ENCODE assay signal across 13 cellular contexts in the genomic region with DNA sequence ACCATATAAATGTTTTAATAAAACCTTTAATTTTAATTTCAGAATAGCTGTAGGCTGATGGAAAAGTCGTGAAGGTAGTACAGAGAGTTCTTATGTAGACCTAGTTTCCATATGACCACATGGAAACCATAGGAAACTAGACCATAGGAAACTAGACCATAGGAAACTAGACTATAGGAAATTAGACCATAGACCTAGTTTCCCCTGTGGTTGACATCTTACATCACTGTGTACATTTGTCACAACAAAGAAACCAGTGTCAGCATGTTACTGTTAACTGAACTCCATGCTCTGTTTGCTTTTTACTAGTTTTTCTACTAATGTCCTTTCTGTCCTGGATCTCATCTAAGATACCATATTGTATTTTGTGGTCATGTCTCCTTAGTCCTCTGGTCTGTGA. TPM values are rescaled to one million over a fixed set of nuclear protein-coding genes. Genes with fewer than 3 reads are reported as not detected.
DNase-seq lines count a peak whose midpoint lies in the region; ATAC-seq lines count a peak whose summit lies in the region.
"Had no signal": no experiment of that assay in that cellular context is flagged by ENCODE, and none has a peak within 500 bp of the region (broad histone marks: within the 10 kb centered on the region; RNA-seq: fewer than 3 reads in every experiment).

No MANE protein-coding gene starts in this region.

- DNase-seq in Kasumi-1 (lab: John Stamatoyannopoulos, UW) = peak; percentile 17 to 23
- DNase-seq in natural killer cell treated with Interleukin-12 subunit alpha and Interleukin-12 subunit beta and Interleukin-15 and Interleukin-18, amount 100 ng/mL, for 72 hours (ENCODE audit: low spot score) = no peak
- DNase-seq in NCI-H526 (lab: John Stamatoyannopoulos, UW) = no peak
- no peak for DNase-seq in superior temporal gyrus (ENCODE audit: extremely low spot score)
- DNase-seq: activated CD8-positive, alpha-beta memory T cell treated with anti-CD3 and anti-CD28 coated beads, Interleukin-2, amount 50 U/mL, for 4 hours; CD8-positive, alpha-beta T cell; MG63; stomach had no signal

- no peaks in the 10 kb centered on the region for H3K9me3 Mint-ChIP-seq in natural killer cell treated with Interleukin-12 subunit alpha and Interleukin-12 subunit beta and Interleukin-15 and Interleukin-18, amount 100 ng/mL, for 72 hours

- peaks cover 4 to 7% of the 10 kb centered on the region in 2 donors for H3K4me1 Mint-ChIP-seq in natural killer cell treated with Interleukin-12 subunit alpha and Interleukin-12 subunit beta and Interleukin-15 and Interleukin-18, amount 100 ng/mL, for 72 hours (ENCODE audit: low read depth in 2 of 2)
- H3K4me1 Mint-ChIP-seq: central memory CD8-positive, alpha-beta T cell had no signal

- no peaks in the 10 kb centered on the region for H3K27me3 Mint-ChIP-seq in natural killer cell treated with Interleukin-12 subunit alpha and Interleukin-12 subunit beta and Interleukin-15 and Interleukin-18, amount 100 ng/mL, for 72 hours
- H3K27me3 Mint-ChIP-seq: central memory CD8-positive, alpha-beta T cell; memory B cell had no signal

- H3K36me3 Mint-ChIP-seq in natural killer cell treated with Interleukin-12 subunit alpha and Interleukin-12 subunit beta and Interleukin-15 and Interleukin-18, amount 100 ng/mL, for 72 hours = no peaks in the 10 kb centered on the region

- H3K27ac Mint-ChIP-seq in natural killer cell treated with Interleukin-12 subunit alpha and Interleukin-12 subunit beta and Interleukin-15 and Interleukin-18, amount 100 ng/mL, for 72 hours = peak overlapping the region in 1 of 2 donors; percentile 18
- H3K27ac Mint-ChIP-seq: CD8-positive, alpha-beta T cell; memory B cell had no signal

- ATAC-seq in GM19043 (IDR thresholded peaks at IDR 0.05; ENCODE audit: low read depth, unreplicated experiment) = peak; percentile 75
- peak; percentile 85 for ATAC-seq in HG02884 (IDR thresholded peaks at IDR 0.05; ENCODE audit: unreplicated experiment)
- ATAC-seq in natural killer cell treated with Interleukin-12 subunit alpha and Interleukin-12 subunit beta and Interleukin-15 and Interleukin-18, amount 100 ng/mL, for 72 hours = peak; percentile 73 to 81
- ATAC-seq in GM21723 (IDR thresholded peaks at IDR 0.05; ENCODE audit: unreplicated experiment) = no peak
- ATAC-seq: CD8-positive, alpha-beta T cell had no signal

- H3K4me3 Mint-ChIP-seq in natural killer cell treated with Interleukin-12 subunit alpha and Interleukin-12 subunit beta and Interleukin-15 and Interleukin-18, amount 100 ng/mL, for 72 hours = no peak overlapping the region
- H3K4me3 Mint-ChIP-seq: CD8-positive, alpha-beta T cell; central memory CD8-positive, alpha-beta T cell; memory B cell had no signal

RNA-seq across cellular contexts. Expression of gene NUDT7, which starts 14.6 kb away (rescaled TPM):
- 1 to 10 TPM in 1 of 2 donors, under 1 TPM in 1; 0.83 to 3.7 TPM for total RNA-seq in natural killer cell treated with Interleukin-12 subunit alpha and Interleukin-12 subunit beta and Interleukin-15 and Interleukin-18, amount 100 ng/mL, for 72 hours

RNA-seq across cellular contexts. Expression of gene VAT1L, which starts 51.5 kb away (rescaled TPM):
- total RNA-seq in natural killer cell treated with Interleukin-12 subunit alpha and Interleukin-12 subunit beta and Interleukin-15 and Interleukin-18, amount 100 ng/mL, for 72 hours = under 1 TPM in 1 of 2 donors, not detected in 1; 0.11 TPM
- total RNA-seq: CD8-positive, alpha-beta T cell had no signal

Comparison
In these comparisons a context has a peak if more than half of its experiments do, and no peak if none do; other contexts are left out.
1. DNase-seq: peak in Kasumi-1 (2 of 2); none in natural killer cell treated with Interleukin-12 subunit alpha and Interleukin-12 subunit beta and Interleukin-15 and Interleukin-18, amount 100 ng/mL, for 72 hours (single experiment), NCI-H526 (0 of 2) and superior temporal gyrus (single experiment).